ENCODE assay signal across 30 cellular contexts in genomic region chr6:135664527-135664926, GRCh38.
"Had no signal": no experiment of that assay in that cellular context is flagged by ENCODE, and none has a peak within 500 bp of the region (broad histone marks: within the 10 kb centered on the region; RNA-seq: fewer than 3 reads in every experiment).

No MANE protein-coding gene starts in this region.

- H3K36me3 ChIP-seq: adrenal gland, ascending aorta, brain microvascular endothelial cell, breast epithelium, cardiac muscle cell had no signal

- H3K9me3 ChIP-seq: ascending aorta, body of pancreas, breast epithelium had no signal

- DNase-seq: activated effector memory CD4-positive, alpha-beta T cell treated with anti-CD3 and anti-CD28 coated beads, Interleukin-2, amount 50 U/mL, for 16 hours; activated effector memory CD4-positive, alpha-beta T cell treated with Interleukin-2 at 50 U/mL for 16 hours; activated gamma-delta T cell; activated gamma-delta T cell treated with Interleukin-2 at 50 U/mL for 16 hours; activated naive CD4-positive, alpha-beta T cell; activated naive CD4-positive, alpha-beta T cell treated with anti-CD3 and anti-CD28 coated beads for 36 hours; activated naive CD4-positive, alpha-beta T cell treated with anti-CD3 and anti-CD28 coated beads, Interleukin-2, amount 10 ng/mL, durations not matched to agents 7 days and 5 days; activated naive CD4-positive, alpha-beta T cell treated with anti-CD3 and anti-CD28 coated beads, Interleukin-2, amount 50 U/mL, for 16 hours; activated naive CD4-positive, alpha-beta T cell treated with Interleukin-2 at 50 U/mL for 16 hours; activated naive CD8-positive, alpha-beta T cell treated with anti-CD3 and anti-CD28 coated beads for 36 hours; activated naive CD8-positive, alpha-beta T cell treated with anti-CD3 and anti-CD28 coated beads, Interleukin-2, amount 10 ng/mL, durations not matched to agents 7 days and 5 days; activated naive CD8-positive, alpha-beta T cell treated with anti-CD3 and anti-CD28 coated beads, Interleukin-2, amount 50 U/mL, for 24 hours; activated T-cell treated with anti-CD3 and anti-CD28 coated beads, Interleukin-2, amount 50 U/mL, for 4 hours; activated T-cell treated with anti-CD3 and anti-CD28 coated beads, Interleukin-2, amount 50 U/mL, for 48 hours; activated T-cell treated with anti-CD3 and anti-CD28 coated beads, Interleukin-2, amount 50 U/mL, for 72 hours; adrenal gland; amniotic stem cell; amygdala; anterior cingulate cortex; aorta; body of pancreas; brain microvascular endothelial cell; caudate nucleus; central memory CD4-positive, alpha-beta T cell; cerebellar nuclear complex had no signal

- ATAC-seq: activated naive CD4-positive, alpha-beta T cell treated with anti-CD3 and anti-CD28 coated beads, Interleukin-2, amount 50 U/mL, for 72 hours; activated naive CD8-positive, alpha-beta T cell treated with anti-CD3 and anti-CD28 coated beads, Interleukin-2, amount 50 U/mL, for 24 hours; activated T-cell treated with anti-CD3 and anti-CD28 coated beads, Interleukin-2, amount 50 U/mL, for 4 hours; activated T-cell treated with anti-CD3 and anti-CD28 coated beads, Interleukin-2, amount 50 U/mL, for 72 hours; activated T-helper 17 cell treated with anti-CD3 and anti-CD28 coated beads, Interleukin-2, amount 50 U/mL, for 72 hours; body of pancreas had no signal

- H3K4me3 ChIP-seq: adrenal gland, ascending aorta, body of pancreas, breast epithelium, cardiac muscle cell had no signal

- H3K27me3 ChIP-seq: adrenal gland, ascending aorta, body of pancreas, brain microvascular endothelial cell, breast epithelium, cardiac muscle cell had no signal

- H3K4me1 ChIP-seq: adrenal gland, ascending aorta, body of pancreas, breast epithelium had no signal

- H3K27ac ChIP-seq: adrenal gland, ascending aorta, body of pancreas, brain microvascular endothelial cell, breast epithelium, cardiac muscle cell had no signal
